In genomic region chr3:89108154-89108553, GRCh38 we compare ENCODE assay signal across 9 cellular contexts. TPM values are rescaled to one million over a fixed set of nuclear protein-coding genes. Genes with fewer than 3 reads are reported as not detected.
DNase-seq lines count a peak whose midpoint lies in the region; ATAC-seq and TF ChIP-seq lines count a peak whose summit lies in the region.
"Had no signal": no experiment of that assay in that cellular context is flagged by ENCODE, and none has a peak within 500 bp of the region (broad histone marks: within the 10 kb centered on the region; RNA-seq: fewer than 3 reads in every experiment).

No MANE protein-coding gene starts in this region.

- H3K4me3 Mint-ChIP-seq in activated naive CD8-positive, alpha-beta T cell, result peak overlapping the region; percentile 77
- no peak overlapping the region for H3K4me3 Mint-ChIP-seq in activated naive CD8-positive, alpha-beta T cell treated with anti-CD3 and anti-CD28 coated beads, Interleukin-2, amount 50 U/mL, for 24 hours
- peak overlapping the region; percentile 87 to 95 (median 90) for H3K4me3 Mint-ChIP-seq in brain

- H3K27me3 Mint-ChIP-seq in activated naive CD8-positive, alpha-beta T cell, result peaks cover 18% of the 10 kb centered on the region
- peaks cover 29% of the 10 kb centered on the region for H3K27me3 Mint-ChIP-seq in activated naive CD8-positive, alpha-beta T cell treated with anti-CD3 and anti-CD28 coated beads, Interleukin-2, amount 50 U/mL, for 24 hours
- H3K27me3 Mint-ChIP-seq in brain, result peaks cover 5% of the 10 kb centered on the region

- no peaks in the 10 kb centered on the region for H3K4me1 ChIP-seq in urinary bladder (ENCODE audit: insufficient read depth)
- H3K4me1 ChIP-seq: left lung had no signal

- peaks cover 21% of the 10 kb centered on the region for H3K4me1 Mint-ChIP-seq in activated naive CD8-positive, alpha-beta T cell (ENCODE audit: low read depth)
- H3K4me1 Mint-ChIP-seq in activated naive CD8-positive, alpha-beta T cell treated with anti-CD3 and anti-CD28 coated beads, Interleukin-2, amount 50 U/mL, for 24 hours, result peaks cover 15% of the 10 kb centered on the region
- H3K4me1 Mint-ChIP-seq in brain, result peaks cover 45% of the 10 kb centered on the region

- no peak for DNase-seq in activated naive CD8-positive, alpha-beta T cell treated with anti-CD3 and anti-CD28 coated beads, Interleukin-2, amount 50 U/mL, for 24 hours
- DNase-seq in midbrain (lab: John Stamatoyannopoulos, UW) (peak; percentile 7), NCI-H446 (lab: John Stamatoyannopoulos, UW) (no peak), inferior parietal cortex (ENCODE audit: extremely low spot score) (no peak)

- H3K9me3 Mint-ChIP-seq in activated naive CD8-positive, alpha-beta T cell (ENCODE audit: low read depth), result no peaks in the 10 kb centered on the region
- H3K9me3 Mint-ChIP-seq in activated naive CD8-positive, alpha-beta T cell treated with anti-CD3 and anti-CD28 coated beads, Interleukin-2, amount 50 U/mL, for 24 hours, result no peaks in the 10 kb centered on the region
- H3K9me3 Mint-ChIP-seq in brain, result no peaks in the 10 kb centered on the region

- TF ChIP-seq CTCF in brain (conservative IDR thresholded peaks at IDR 0.05), result no peak

- H3K36me3 ChIP-seq in urinary bladder (ENCODE audit: insufficient read depth), result no peaks in the 10 kb centered on the region
- H3K36me3 ChIP-seq: left lung had no signal

- peak overlapping the region; percentile 61 for H3K4me3 ChIP-seq in urinary bladder (ENCODE audit: low read depth, low read length)

- H3K27ac ChIP-seq in urinary bladder (ENCODE audit: low read depth), result no peak overlapping the region
- H3K27ac ChIP-seq: left lung had no signal

- H3K36me3 Mint-ChIP-seq in activated naive CD8-positive, alpha-beta T cell, result no peaks in the 10 kb centered on the region
- no peaks in the 10 kb centered on the region for H3K36me3 Mint-ChIP-seq in activated naive CD8-positive, alpha-beta T cell treated with anti-CD3 and anti-CD28 coated beads, Interleukin-2, amount 50 U/mL, for 24 hours (ENCODE audit: low read depth)
- no peaks in the 10 kb centered on the region for H3K36me3 Mint-ChIP-seq in brain

- whole genome bisulfite sequencing in urinary bladder, result 16% methylated on average over 6 of the region's 6 CpGs

- no peak overlapping the region for H3K27ac Mint-ChIP-seq in activated naive CD8-positive, alpha-beta T cell
- H3K27ac Mint-ChIP-seq in activated naive CD8-positive, alpha-beta T cell treated with anti-CD3 and anti-CD28 coated beads, Interleukin-2, amount 50 U/mL, for 24 hours, result no peak overlapping the region
- peak overlapping the region; percentile 54 to 85 (median 78) for H3K27ac Mint-ChIP-seq in brain

- ATAC-seq in activated naive CD8-positive, alpha-beta T cell treated with anti-CD3 and anti-CD28 coated beads, Interleukin-2, amount 50 U/mL, for 24 hours, result no peak
- no peak for ATAC-seq in GM21360 (IDR thresholded peaks at IDR 0.05; ENCODE audit: unreplicated experiment)

RNA-seq across cellular contexts. Expression of gene EPHA3, which starts 0.7 kb away (rescaled TPM):
- polyA plus RNA-seq in brain (ENCODE audit: insufficient read depth, low read depth, low replicate concordance), result 0.44 TPM
- 158 TPM for total RNA-seq in urinary bladder
- polyA plus RNA-seq in urinary bladder, result 13.6 TPM

Comparison
In these comparisons a context has a peak if more than half of its experiments do, and no peak if none do; other contexts are left out.
1. H3K27ac Mint-ChIP-seq: peak in brain (5 of 5); none in activated naive CD8-positive, alpha-beta T cell (single experiment) and activated naive CD8-positive, alpha-beta T cell treated with anti-CD3 and anti-CD28 coated beads, Interleukin-2, amount 50 U/mL, for 24 hours (single experiment).
2. RNA of gene EPHA3, which starts 0.7 kb away (polyA plus RNA-seq): 13.6 TPM in urinary bladder (single experiment); 0.44 TPM in brain (single experiment); every median in the first group is over 10 times any median in the second.